In genomic region chr2:237483018-237483731, GRCh38 we compare ENCODE assay signal across 9 cellular contexts. TPM values are rescaled to one million over a fixed set of nuclear protein-coding genes. Genes with fewer than 3 reads are reported as not detected.
DNase-seq lines count a peak whose midpoint lies in the region; TF ChIP-seq lines count a peak whose summit lies in the region.
"Had no signal": no experiment of that assay in that cellular context is flagged by ENCODE, and none has a peak within 500 bp of the region (broad histone marks: within the 10 kb centered on the region; RNA-seq: fewer than 3 reads in every experiment).

No MANE protein-coding gene starts in this region.

- no peaks in the 10 kb centered on the region for H3K27me3 ChIP-seq in testis

- H3K4me3 Mint-ChIP-seq in immature natural killer cell: no peak overlapping the region

- no peaks in the 10 kb centered on the region for H3K36me3 ChIP-seq in testis (ENCODE audit: low read depth, missing control alignments)

- peaks cover 7 to 15% (median 10%) of the 10 kb centered on the region in 3 donors for H3K27me3 Mint-ChIP-seq in immature natural killer cell (ENCODE audit: low read depth in 3 of 3)

- TF ChIP-seq POLR2A in testis (IDR thresholded peaks at IDR 0.05): no peak

- TF ChIP-seq CTCF in VCaP (conservative IDR thresholded peaks at IDR 0.05) (no peak), testis (IDR thresholded peaks at IDR 0.05) (no peak), GM13976 (IDR thresholded peaks at IDR 0.05; ENCODE audit: borderline replicate concordance, control extremely low read depth, extremely low read depth, insufficient read depth, missing control alignments) (no peak)

- peak; percentile 42 for DNase-seq in NCI-H510A treated with DMSO at 0.1 percent for 48 hours (lab: John Stamatoyannopoulos, UW)
- DNase-seq in NCI-H510A (lab: John Stamatoyannopoulos, UW): no peak
- peak; percentile 91 for DNase-seq in iris pigment epithelial cell (ENCODE audit: low read depth)
- DNase-seq in testis: no peak
- DNase-seq in NCI-H345 (lab: John Stamatoyannopoulos, UW): no peak
- no peak for DNase-seq in immature natural killer cell
- DNase-seq in GM13976 (ENCODE audit: low spot score): no peak
- DNase-seq: activated CD4-positive, alpha-beta T cell treated with anti-CD3 and anti-CD28 coated beads for 48 hours had no signal

- intact Hi-C loops in testis (cut with DNase I; ENCODE audit: low total_unique reads): loop anchor here (5.0 kb wide), 1 partner anchor 331 kb away; no protein-coding TSS in a partner anchor

- in situ Hi-C loops in GM13976 (cut with MboI; ENCODE audit: low sequenced_read_pairs, unreplicated experiment): no loop called here

- WGBS in testis, 2 donors: 73 to 79% methylated on average over 9 of the region's 9 CpGs

- H3K27ac Mint-ChIP-seq in immature natural killer cell: no peak overlapping the region

- H3K4me1 Mint-ChIP-seq in immature natural killer cell: no peaks in the 10 kb centered on the region

- H3K36me3 Mint-ChIP-seq in immature natural killer cell: no peaks in the 10 kb centered on the region

- H3K9me3 Mint-ChIP-seq in immature natural killer cell: peaks cover 0 to 2% (median 0%) of the 10 kb centered on the region in 6 donors

- H3K4me3 ChIP-seq in testis: no peak overlapping the region

- H3K9me3 ChIP-seq in testis: no peaks in the 10 kb centered on the region

- H3K4me1 ChIP-seq in testis: peaks cover 22% of the 10 kb centered on the region

- H3K27ac ChIP-seq in VCaP (peak overlapping the region; percentile 55), testis (peak overlapping the region; percentile 8 to 59)

RNA-seq across cellular contexts. Expression of gene MLPH, which starts 3.9 kb away (rescaled TPM):
- 1 to 10 TPM; 6.5 to 7.4 TPM for total RNA-seq in testis
- polyA plus RNA-seq in testis (ENCODE audit: insufficient read depth, low read depth, low replicate concordance): 5.5 TPM
- polyA plus RNA-seq in immature natural killer cell: not detected

Comparison
In these comparisons a context has a peak if more than half of its experiments do, and no peak if none do; other contexts are left out.
1. DNase-seq: peak in NCI-H510A treated with DMSO at 0.1 percent for 48 hours (single experiment) and iris pigment epithelial cell (single experiment); none in NCI-H510A (single experiment), testis (single experiment), NCI-H345 (single experiment), immature natural killer cell (0 of 3) and GM13976 (single experiment).